ENCODE assay signal across 19 cellular contexts in the genomic region with DNA sequence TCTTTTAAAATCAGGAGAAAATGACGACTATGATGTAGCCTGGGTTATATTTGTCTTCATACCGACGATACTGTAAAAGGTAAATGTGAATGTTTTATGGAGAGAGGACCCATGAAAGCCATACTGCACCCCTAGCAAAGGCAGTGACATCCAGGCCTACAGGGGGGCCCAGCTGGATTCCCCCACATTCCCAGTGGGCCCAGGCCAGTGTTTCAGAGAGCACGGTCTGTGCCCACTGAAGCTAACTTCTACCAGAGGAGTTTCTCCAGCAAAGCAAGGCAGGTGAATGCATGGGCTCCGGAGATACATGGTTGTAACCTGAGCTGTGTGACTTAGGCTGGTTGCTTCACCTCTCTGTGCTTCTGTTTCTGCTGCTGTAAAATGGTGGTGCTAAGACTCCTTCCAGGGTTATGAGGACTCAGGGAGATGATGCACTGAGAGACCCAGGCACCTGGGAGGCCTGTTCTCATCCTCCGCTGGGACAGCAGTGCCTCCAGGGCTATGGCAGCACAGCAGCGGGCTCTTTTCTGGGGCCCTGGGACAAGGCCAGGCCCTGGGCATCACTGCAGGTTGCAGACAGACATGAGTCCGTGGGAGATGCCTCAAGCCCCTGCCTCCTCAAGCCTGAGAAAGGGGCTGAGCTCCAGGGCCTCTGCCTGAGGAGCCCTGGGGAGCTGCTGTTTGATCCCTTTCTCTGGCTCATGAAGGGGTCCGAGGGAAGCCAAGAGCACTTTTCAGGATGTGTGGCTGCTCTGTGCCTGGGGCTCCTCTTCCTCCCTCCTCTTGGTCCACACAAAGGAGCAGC.
A peak's percentile ranks its signal among the peaks of the same experiment; 100 is the strongest.
DNase-seq lines count a peak whose midpoint lies in the region; ATAC-seq, FAIRE-seq and TF ChIP-seq lines count a peak whose summit lies in the region.
"Had no signal": no experiment of that assay in that cellular context is flagged by ENCODE, and none has a peak within 500 bp of the region (broad histone marks: within the 10 kb centered on the region; RNA-seq: fewer than 3 reads in every experiment).

No MANE protein-coding gene starts in this region.

- intact Hi-C loops in cardiac septum (cut with DNase I) = loop anchor here (5.0 kb wide), 2 partner anchors 416 to 746 kb away; no protein-coding TSS in a partner anchor
- intact Hi-C loops in Right ventricle myocardium superior (cut with DNase I) = loop anchor here (5.0 kb wide), 1 partner anchor 411 kb away; no protein-coding TSS in a partner anchor
- intact Hi-C loops in K562 (cut with micrococcal nuclease) = loop anchor here (5.0 kb wide), 2 partner anchors 61 to 411 kb away; no protein-coding TSS in a partner anchor
- intact Hi-C loops in spleen (cut with DNase I; ENCODE audit: low total_unique reads) = loop anchor here (10.0 kb wide), 1 partner anchor 419 kb away; no protein-coding TSS in a partner anchor

- H3K4me2 ChIP-seq in K562 (ENCODE audit: insufficient read depth, low read length) = no peak overlapping the region
- H3K4me2 ChIP-seq: GM23338 had no signal

- peaks cover 0 to 23% of the 10 kb centered on the region in 2 experiments; a peak in 3 of 5 replicates for H3K27me3 ChIP-seq in K562 (ENCODE audit: control insufficient read depth in 2 of 2, insufficient read depth in 2 of 2, low read length in 2 of 2)
- H3K27me3 ChIP-seq in spleen (replicated peaks in 1 of 7) = peaks cover 0 to 35% (median 5%) of the 10 kb centered on the region in 7 donors
- H3K27me3 ChIP-seq in BE2C = peaks cover 3% of the 10 kb centered on the region; the same call in 1 of the 2 replicates

- H3K27ac ChIP-seq in K562 (ENCODE audit: extremely low read depth, low read depth, low read length) = no peak overlapping the region
- no peak overlapping the region for H3K27ac ChIP-seq in spleen
- H3K27ac ChIP-seq: C4-2B had no signal

- H4K20me1 ChIP-seq in K562 (replicated peaks; ENCODE audit: control insufficient read depth, insufficient read depth, low read length) = no peaks in the 10 kb centered on the region

- 0% methylated on average over 5 of the region's 9 CpGs for WGBS in K562 (ENCODE audit: insufficient coverage, low coverage, missing lambda C conversion rate)
- 83 to 91% (median 90%) methylated on average over 9 of the region's 9 CpGs for WGBS in spleen, 5 donors

- FAIRE-seq in K562 (lab: Jason Lieb, UNC) = no peak
- FAIRE-seq: D721Med, G401.6, GM12891, HTR-8/SVneo had no signal

- H3K4me3 ChIP-seq in K562 (no peak overlapping the region), spleen (no peak overlapping the region), BE2C (ENCODE audit: low read depth, low read length) (no peak overlapping the region)
- H3K4me3 ChIP-seq: GM23338 had no signal

- CTCF ChIA-PET in K562 (lab: Yijun Ruan, JAX; ENCODE audit: low intra/inter-chr PET ratio) = interaction anchor here (0.6 kb wide), 1 partner anchor 129 kb away, joined by 3 read pairs; no protein-coding TSS in a partner anchor

- TF ChIP-seq RAD21 in K562 (CRISPR knock-in tag; conservative IDR thresholded peaks at IDR 0.05 in 1 of 2, IDR thresholded peaks at IDR 0.05 in 1 of 2) = no peak

- no peak overlapping the region for H2AFZ ChIP-seq in K562 (ENCODE audit: low read depth, low read length)
- H2AFZ ChIP-seq: GM23338 had no signal

- DNase-seq in cardiac septum (ENCODE audit: low spot score) = peak; percentile 63
- DNase-seq in Right ventricle myocardium superior = no peak
- DNase-seq in K562 (ENCODE audit: extremely low read depth in 1 of 4, low spot score in 3 of 4) = no peak
- peak; percentile 78 for DNase-seq in mesenteric fat pad (ENCODE audit: low spot score)
- DNase-seq in spleen = peak; percentile 50
- no peak for DNase-seq in T1000 (lab: John Stamatoyannopoulos, UW)
- no peak for DNase-seq in BE2C
- no peak for DNase-seq in kidney glomerular epithelial cell (lab: John Stamatoyannopoulos, UW)
- DNase-seq: CD4-positive, alpha-beta memory T cell; DMS153; DMS79 treated with DMSO at 0.1 percent for 48 hours; EL; H7 had no signal

- no peaks in the 10 kb centered on the region for H3K9me1 ChIP-seq in K562 (ENCODE audit: control insufficient read depth, insufficient read depth, low read length)

- POLR2A ChIA-PET in K562 (lab: Yijun Ruan, JAX) = no interaction called here

- no peaks in the 10 kb centered on the region for H3K79me2 ChIP-seq in K562 (ENCODE audit: control insufficient read depth, insufficient read depth, low read length)

- TF ChIP-seq EP300 in K562 (IDR thresholded peaks at IDR 0.05; ENCODE audit: low read length) = no peak

- no peaks in the 10 kb centered on the region for H3K4me1 ChIP-seq in K562 (replicated peaks in 1 of 2; ENCODE audit: control insufficient read depth in 2 of 2, insufficient read depth in 2 of 2, low read length in 2 of 2)
- peaks cover 0 to 13% (median 8%) of the 10 kb centered on the region in 6 donors for H3K4me1 ChIP-seq in spleen
- no peaks in the 10 kb centered on the region for H3K4me1 ChIP-seq in BE2C

- H3K36me3 ChIP-seq in K562 (ENCODE audit: control insufficient read depth, insufficient read depth, low read length) (no peaks in the 10 kb centered on the region), spleen (no peaks in the 10 kb centered on the region), BE2C (no peaks in the 10 kb centered on the region)

- no peak for TF ChIP-seq POLR2A in K562 (conservative IDR thresholded peaks at IDR 0.05)
- no peak for TF ChIP-seq POLR2A in spleen (IDR thresholded peaks at IDR 0.05)

- H3K9ac ChIP-seq in K562 (ENCODE audit: insufficient read depth in 1 of 2, low read depth in 2 of 2, low read length in 2 of 2) = no peak overlapping the region

- H3K9me3 ChIP-seq in K562 (replicated peaks; ENCODE audit: control insufficient read depth, insufficient read depth, low read depth, low read length) (no peaks in the 10 kb centered on the region), spleen (no peaks in the 10 kb centered on the region), BE2C (no peaks in the 10 kb centered on the region)

- in situ Hi-C loops in K562 (cut with MboI) = no loop called here

- TF ChIP-seq CTCF in K562 (IDR thresholded peaks at IDR 0.05 in 2 of 3, conservative IDR thresholded peaks at IDR 0.05 in 1 of 3; ENCODE audit: insufficient read depth in 2 of 3, low read depth in 1 of 3, low read length in 3 of 3) = no peak
- TF ChIP-seq CTCF in spleen (IDR thresholded peaks at IDR 0.05 in 8 of 11, conservative IDR thresholded peaks at IDR 0.05 in 3 of 11) = no peak
- no peak for TF ChIP-seq CTCF in BE2C (IDR thresholded peaks at IDR 0.05; ENCODE audit: low read depth, low read length)

- BruUV-seq in K562 (replicated peaks; lab: Mats Ljungman, UMichigan) = no TSS peak

- no peak for ATAC-seq in Right ventricle myocardium superior (ENCODE audit: poor library complexity)
- ATAC-seq in K562 = no peak

TF ChIP-seq in K562, 482 proteins besides CTCF, POLR2A, EP300 and RAD21:
- TF ChIP-seq ZSCAN29 (IDR thresholded peaks at IDR 0.05) = no peak
- TF ChIP-seq GATAD2B (IDR thresholded peaks at IDR 0.05; ENCODE audit: borderline replicate concordance) = no peak
- no peak for TF ChIP-seq RCOR1 (IDR thresholded peaks at IDR 0.05; ENCODE audit: borderline replicate concordance in 1 of 2, low read depth in 2 of 2, low read length in 2 of 2)
- TF ChIP-seq, protein P1, sequence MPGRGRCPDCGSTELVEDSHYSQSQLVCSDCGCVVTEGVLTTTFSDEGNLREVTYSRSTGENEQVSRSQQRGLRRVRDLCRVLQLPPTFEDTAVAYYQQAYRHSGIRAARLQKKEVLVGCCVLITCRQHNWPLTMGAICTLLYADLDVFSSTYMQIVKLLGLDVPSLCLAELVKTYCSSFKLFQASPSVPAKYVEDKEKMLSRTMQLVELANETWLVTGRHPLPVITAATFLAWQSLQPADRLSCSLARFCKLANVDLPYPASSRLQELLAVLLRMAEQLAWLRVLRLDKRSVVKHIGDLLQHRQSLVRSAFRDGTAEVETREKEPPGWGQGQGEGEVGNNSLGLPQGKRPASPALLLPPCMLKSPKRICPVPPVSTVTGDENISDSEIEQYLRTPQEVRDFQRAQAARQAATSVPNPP (IDR thresholded peaks at IDR 0.05; ENCODE audit: borderline replicate concordance, insufficient read depth, insufficient read length) = no peak
- TF ChIP-seq ZFP36 (IDR thresholded peaks at IDR 0.05; ENCODE audit: low read depth, low read length, partially characterized antibody) = peak; percentile 54
- TF ChIP-seq GABPA (tag; conservative IDR thresholded peaks at IDR 0.05; ENCODE audit: low read depth) = no peak
- TF ChIP-seq, protein P2, sequence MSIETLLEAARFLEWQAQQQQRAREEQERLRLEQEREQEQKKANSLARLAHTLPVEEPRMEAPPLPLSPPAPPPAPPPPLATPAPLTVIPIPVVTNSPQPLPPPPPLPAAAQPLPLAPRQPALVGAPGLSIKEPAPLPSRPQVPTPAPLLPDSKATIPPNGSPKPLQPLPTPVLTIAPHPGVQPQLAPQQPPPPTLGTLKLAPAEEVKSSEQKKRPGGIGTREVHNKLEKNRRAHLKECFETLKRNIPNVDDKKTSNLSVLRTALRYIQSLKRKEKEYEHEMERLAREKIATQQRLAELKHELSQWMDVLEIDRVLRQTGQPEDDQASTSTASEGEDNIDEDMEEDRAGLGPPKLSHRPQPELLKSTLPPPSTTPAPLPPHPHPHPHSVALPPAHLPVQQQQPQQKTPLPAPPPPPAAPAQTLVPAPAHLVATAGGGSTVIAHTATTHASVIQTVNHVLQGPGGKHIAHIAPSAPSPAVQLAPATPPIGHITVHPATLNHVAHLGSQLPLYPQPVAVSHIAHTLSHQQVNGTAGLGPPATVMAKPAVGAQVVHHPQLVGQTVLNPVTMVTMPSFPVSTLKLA (conservative IDR thresholded peaks at IDR 0.05) = no peak
- peak; percentile 30 for TF ChIP-seq RBM25 (IDR thresholded peaks at IDR 0.05; ENCODE audit: low read depth, low read length, severe bottlenecking)
- no peak for TF ChIP-seq ZNF175 (CRISPR knock-in tag; IDR thresholded peaks at IDR 0.05; ENCODE audit: low read depth)

Comparison
In these comparisons a context has a peak if more than half of its experiments do, and no peak if none do; other contexts are left out.
1. DNase-seq: peak in cardiac septum (single experiment), mesenteric fat pad (single experiment) and spleen (single experiment); none in Right ventricle myocardium superior (single experiment), K562 (0 of 4), T1000 (single experiment), BE2C (single experiment) and kidney glomerular epithelial cell (single experiment).